In genomic region chr1:204075890-204076837, GRCh38 we compare ENCODE assay signal across 14 cellular contexts. TPM values are rescaled to one million over a fixed set of nuclear protein-coding genes. Genes with fewer than 3 reads are reported as not detected.
DNase-seq lines count a peak whose midpoint lies in the region; ATAC-seq and TF ChIP-seq lines count a peak whose summit lies in the region.
"Had no signal": no experiment of that assay in that cellular context is flagged by ENCODE, and none has a peak within 500 bp of the region (broad histone marks: within the 10 kb centered on the region; RNA-seq: fewer than 3 reads in every experiment).

No MANE protein-coding gene starts in this region.

- no peak overlapping the region for H2BK20ac ChIP-seq in H9 (ENCODE audit: low read depth, low read length, poor library complexity, severe bottlenecking)

- no peak overlapping the region for H3T11ph ChIP-seq in H9 (ENCODE audit: low read length)

- H3K4me1 ChIP-seq in H9 (ENCODE audit: insufficient read depth, low read length) (peaks cover 14% of the 10 kb centered on the region; the same call in 1 of the 2 replicates), body of pancreas (peaks cover 66% of the 10 kb centered on the region), left lung (peaks cover 50 to 68% of the 10 kb centered on the region in 2 donors), sigmoid colon (peaks cover 0 to 63% (median 60%) of the 10 kb centered on the region in 4 donors)

- no peaks in the 10 kb centered on the region for H4K20me1 ChIP-seq in H9 (ENCODE audit: control insufficient read depth, insufficient read depth, insufficient read length)

- no peak for DNase-seq in H9
- DNase-seq in body of pancreas = no peak
- DNase-seq in left lung = no peak
- DNase-seq in sigmoid colon = no peak
- DNase-seq in NCI-H2171 (lab: John Stamatoyannopoulos, UW) = no peak
- no peak for DNase-seq in Ammon's horn (ENCODE audit: low spot score)
- DNase-seq: left colon; NCI-H2081 treated with DMSO at 0.1 percent for 48 hours; SHP77 treated with DMSO at 0.1 percent for 48 hours; stimulated activated naive CD8-positive, alpha-beta T cell treated with anti-CD3 and anti-CD28 coated beads, Interleukin-15, amount 100 ng/mL, for 72 hours had no signal

- H2BK120ac ChIP-seq in H9 (ENCODE audit: low read depth, low read length, poor library complexity, severe bottlenecking) = no peak overlapping the region

- no peak overlapping the region for H4K5ac ChIP-seq in H9 (ENCODE audit: insufficient read length, low read depth, low read length)

- H3K27ac ChIP-seq in H9 (ENCODE audit: insufficient read length, low read depth, low read length) (no peak overlapping the region), body of pancreas (peak overlapping the region in 3 of 4 donors; percentile 85 to 92 (median 90)), left lung (peak overlapping the region; percentile 10 to 78), sigmoid colon (peak overlapping the region; percentile 83 to 96 (median 94))

- H3K23me2 ChIP-seq in H9 (ENCODE audit: insufficient read length, low read depth, low read length, poor library complexity, severe bottlenecking) = peaks cover 18% of the 10 kb centered on the region

- no peak overlapping the region for H2BK15ac ChIP-seq in H9 (ENCODE audit: low read depth, low read length)

- H3K56ac ChIP-seq in H9 (ENCODE audit: insufficient read length, low read depth, low read length) = no peak overlapping the region

- no peaks in the 10 kb centered on the region for H3K9me3 Mint-ChIP-seq in H9
- H3K9me3 Mint-ChIP-seq: stimulated activated naive CD8-positive, alpha-beta T cell treated with anti-CD3 and anti-CD28 coated beads, Interleukin-15, amount 100 ng/mL, for 72 hours had no signal

- no peak overlapping the region for H2BK5ac ChIP-seq in H9 (ENCODE audit: insufficient read length, low read length)

- H3K36me3 ChIP-seq in body of pancreas (replicated peaks in 1 of 2; ENCODE audit: insufficient read depth in 1 of 2, low read depth in 2 of 2) = no peaks in the 10 kb centered on the region
- H3K36me3 ChIP-seq in left lung = no peaks in the 10 kb centered on the region
- no peaks in the 10 kb centered on the region for H3K36me3 ChIP-seq in sigmoid colon

- H2AFZ ChIP-seq in H9 (ENCODE audit: low read length) = no peak overlapping the region

- no peak for TF ChIP-seq EP300 in sigmoid colon (IDR thresholded peaks at IDR 0.05)

- intact Hi-C loops in body of pancreas (cut with DNase I) = no loop called here
- intact Hi-C loops in left lung (cut with DNase I) = loop anchor here in 1 of 2 donors (10.0 kb wide), 1 partner anchor 49 kb away; no protein-coding TSS in a partner anchor
- intact Hi-C loops in sigmoid colon (cut with DNase I) = loop anchor here (2.0 kb wide), 1 partner anchor 13 kb away; no protein-coding TSS in a partner anchor

- WGBS in H9 (ENCODE audit: extremely low coverage, insufficient read length, low lambda C conversion rate) = no CpG with 5 or more reads among the region's 4 CpGs
- WGBS in body of pancreas, 2 donors = 51 to 55% methylated on average over 3 to 4 of the region's 4 CpGs
- 84 to 86% methylated on average over 4 of the region's 4 CpGs for WGBS in sigmoid colon, 2 donors

- no peaks in the 10 kb centered on the region for H3K9me3 ChIP-seq in H9 (ENCODE audit: control insufficient read depth, low read depth, low read length)
- H3K9me3 ChIP-seq in body of pancreas = no peaks in the 10 kb centered on the region
- no peaks in the 10 kb centered on the region for H3K9me3 ChIP-seq in left lung
- no peaks in the 10 kb centered on the region for H3K9me3 ChIP-seq in sigmoid colon

- H3K18ac ChIP-seq in H9 (ENCODE audit: insufficient read length, low read depth, low read length) = no peak overlapping the region

- no peaks in the 10 kb centered on the region for H3K79me1 ChIP-seq in H9 (ENCODE audit: insufficient read depth, low read depth, low read length, poor library complexity, severe bottlenecking)

- H3K27me3 Mint-ChIP-seq in H9 (ENCODE audit: low read depth) = peaks cover 5% of the 10 kb centered on the region

- H3K14ac ChIP-seq in H9 (ENCODE audit: insufficient read depth, low read length) = no peak overlapping the region

- peak overlapping the region in 2 of 3 experiments; percentile 98 to 100; a peak in 5 of 7 replicates for H3K27ac Mint-ChIP-seq in H9
- H3K27ac Mint-ChIP-seq: stimulated activated naive CD8-positive, alpha-beta T cell treated with anti-CD3 and anti-CD28 coated beads, Interleukin-15, amount 100 ng/mL, for 72 hours had no signal

- peaks cover 6 to 15% (median 12%) of the 10 kb centered on the region in 3 experiments for H3K36me3 Mint-ChIP-seq in H9 (ENCODE audit: insufficient read depth in 1 of 3, low read depth in 3 of 3)

- TF ChIP-seq CTCF in H9 (conservative IDR thresholded peaks at IDR 0.05) (no peak), body of pancreas (IDR thresholded peaks at IDR 0.05) (no peak), left lung (IDR thresholded peaks at IDR 0.05) (no peak), sigmoid colon (IDR thresholded peaks at IDR 0.05) (no peak)

- H2AK5ac ChIP-seq in H9 (ENCODE audit: insufficient read length, low read length) = no peak overlapping the region

- TF ChIP-seq POLR2A in body of pancreas (IDR thresholded peaks at IDR 0.05) (no peak), sigmoid colon (IDR thresholded peaks at IDR 0.05) (no peak)

- no peaks in the 10 kb centered on the region for H3K27me3 ChIP-seq in H9 (ENCODE audit: insufficient read depth, low read length)
- H3K27me3 ChIP-seq in body of pancreas = no peaks in the 10 kb centered on the region
- H3K27me3 ChIP-seq in left lung = peaks cover 0 to 59% of the 10 kb centered on the region in 2 donors
- H3K27me3 ChIP-seq in sigmoid colon = no peaks in the 10 kb centered on the region

- no peak overlapping the region for H2BK12ac ChIP-seq in H9 (ENCODE audit: insufficient read length, low read depth, low read length)

- H3K4ac ChIP-seq in H9 (ENCODE audit: low read depth, low read length) = no peak overlapping the region

- no peak overlapping the region for H4K91ac ChIP-seq in H9 (ENCODE audit: insufficient read length, low read depth, low read length)

- no peak overlapping the region for H3K9ac ChIP-seq in H9 (ENCODE audit: extremely low read depth, insufficient read length, low read length)

- peak overlapping the region; percentile 82 for H3K4me2 ChIP-seq in H9 (ENCODE audit: insufficient read depth, insufficient read length, low read length)

- H3K4me3 Mint-ChIP-seq in H9 = peak overlapping the region; percentile 96 to 98

- peaks cover 53 to 62% of the 10 kb centered on the region in 2 experiments for H3K4me1 Mint-ChIP-seq in H9

- H3K4me3 ChIP-seq in body of pancreas = no peak overlapping the region
- peak overlapping the region in 1 of 2 donors; percentile 65 for H3K4me3 ChIP-seq in left lung
- H3K4me3 ChIP-seq in sigmoid colon = peak overlapping the region in 3 of 4 donors; percentile 81 to 92 (median 82)
- H3K4me3 ChIP-seq: K562 had no signal

- peaks cover 37% of the 10 kb centered on the region; the same call in 1 of the 2 replicates for H3K79me2 ChIP-seq in H9 (ENCODE audit: insufficient read depth, low read length)

- H4K8ac ChIP-seq in H9 (replicated peaks; ENCODE audit: insufficient read length, low read depth, low read length) = no peak overlapping the region

- H3K23ac ChIP-seq in H9 (ENCODE audit: insufficient read length, low read depth, low read length) = no peak overlapping the region

- ATAC-seq in body of pancreas = no peak
- ATAC-seq in left lung = no peak
- ATAC-seq in GM18498 (IDR thresholded peaks at IDR 0.05; ENCODE audit: unreplicated experiment) = no peak
- ATAC-seq in HG02642 (IDR thresholded peaks at IDR 0.05; ENCODE audit: poor library complexity, unreplicated experiment) = no peak
- ATAC-seq: activated CD4-positive, CD25-positive, alpha-beta regulatory T cell treated with anti-CD3 and anti-CD28 coated beads, Interleukin-2, amount 50 U/mL, for 24 hours; K562; stimulated activated naive CD8-positive, alpha-beta T cell treated with anti-CD3 and anti-CD28 coated beads, Interleukin-15, amount 100 ng/mL, for 72 hours had no signal

RNA-seq across cellular contexts. Expression of gene SOX13, which starts 3.2 kb away (rescaled TPM):
- total RNA-seq in H9 (2021) = 120 TPM in 2 replicates
- total RNA-seq in body of pancreas = 10 to 100 TPM; 29.6 to 37.2 TPM
- total RNA-seq in left lung = 10 to 100 TPM; 41.7 to 45.0 TPM
- total RNA-seq in sigmoid colon = 10 to 100 TPM; 28.5 to 58.4 (median 30.0) TPM
- 10 to 100 TPM in 1 of 3 donors, 1 to 10 TPM in 2; 9.6 to 15.5 (median 9.7) TPM for polyA plus RNA-seq in sigmoid colon

Comparison
In these comparisons a context has a peak if more than half of its experiments do, and no peak if none do; other contexts are left out.
1. H3K4me3 ChIP-seq: peak in sigmoid colon (3 of 4); none in body of pancreas (0 of 2).